8 cellular contexts compared by ENCODE assay signal in the genomic region with DNA sequence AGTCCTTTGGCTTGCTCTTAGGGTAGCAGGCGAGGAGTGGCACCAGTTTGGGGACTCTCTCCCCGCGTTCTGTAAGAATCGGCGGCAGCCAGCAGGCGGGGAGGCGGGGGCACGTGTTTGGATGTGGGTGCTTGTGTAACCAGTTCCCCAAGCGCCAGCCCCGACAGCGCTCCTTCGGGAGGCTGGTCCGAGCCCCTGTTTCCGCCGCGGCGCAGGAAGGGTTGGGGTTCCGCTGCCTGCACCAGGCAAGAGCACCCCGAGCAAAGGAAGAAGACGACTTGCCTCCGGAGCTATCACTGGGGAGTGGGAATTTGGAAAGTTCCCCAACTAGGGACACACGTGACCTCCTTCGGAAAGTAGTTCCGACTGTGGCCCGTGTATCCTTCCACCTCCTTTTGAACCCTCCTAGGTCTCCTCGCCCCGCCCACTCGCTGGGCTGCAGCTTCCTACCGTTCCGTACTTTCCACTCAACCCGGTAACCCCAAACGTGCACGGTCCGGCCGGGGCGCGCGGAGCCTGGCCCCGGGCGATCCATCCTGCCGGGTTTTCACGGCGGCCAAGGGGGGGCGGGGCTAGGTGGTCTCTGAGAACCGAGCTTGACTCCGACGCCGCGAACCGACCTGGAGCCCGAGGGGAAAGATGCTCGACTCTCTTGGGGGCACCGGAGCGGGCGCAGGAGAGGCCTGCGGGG. TPM values are rescaled to one million over a fixed set of nuclear protein-coding genes. Genes with fewer than 3 reads are reported as not detected.
DNase-seq lines count a peak whose midpoint lies in the region; ATAC-seq and TF ChIP-seq lines count a peak whose summit lies in the region.

No MANE protein-coding gene starts in this region.

- intact Hi-C loops in left lung (cut with DNase I) = loop anchor here in 1 of 2 donors (5.0 to 10.0 kb wide), 2 partner anchors 525 to 693 kb away; no protein-coding TSS in a partner anchor

- CTCF ChIA-PET in AG04449 (lab: Yijun Ruan, JAX) = interaction anchor here (1.1 to 22.0 kb wide), 7 partner anchors 11 to 693 kb away, joined by 3 to 304 read pairs (median 10); no protein-coding TSS in a partner anchor

- DNase-seq in AG04449 (ENCODE audit: low read depth, low spot score) (peak; percentile 83), NCI-H510A (lab: John Stamatoyannopoulos, UW) (peak; percentile 89), dermis blood vessel endothelial cell (peak; percentile 97), left lung (peak; percentile 97 to 98)
- peak; percentile 92 to 94 for DNase-seq in activated CD4-positive, alpha-beta T cell treated with anti-CD3 and anti-CD28 coated beads, Interleukin-2, amount 50 U/mL, for 4 hours
- peak; percentile 93 for DNase-seq in stimulated activated CD4-positive, alpha-beta T cell treated with anti-CD3 and anti-CD28 coated beads, Interleukin-2, amount 100 ng/mL, for 24 hours

- peak; percentile 65 for ATAC-seq in GM18511 (IDR thresholded peaks at IDR 0.05; ENCODE audit: unreplicated experiment)
- ATAC-seq in HG03025 (IDR thresholded peaks at IDR 0.05; ENCODE audit: low FRiP score, unreplicated experiment) = peak; percentile 42
- peak; percentile 84 for ATAC-seq in left lung

- TF ChIP-seq CTCF in AG04449 (IDR thresholded peaks at IDR 0.05; ENCODE audit: insufficient read depth, low read length, missing control alignments) (peak; percentile 11), left lung (IDR thresholded peaks at IDR 0.05) (no peak)

- POLR2A ChIA-PET in AG04449 (lab: Yijun Ruan, JAX) = interaction anchor here (0.5 to 2.2 kb wide), 16 partner anchors 16 to 527 kb away, joined by 3 to 12 read pairs (median 4); no protein-coding TSS in a partner anchor

- no peaks in the 10 kb centered on the region for H3K9me3 ChIP-seq in left lung

- peaks cover 0 to 17% of the 10 kb centered on the region in 2 donors for H3K4me1 ChIP-seq in left lung

- H3K27me3 ChIP-seq in left lung = no peaks in the 10 kb centered on the region

- no peaks in the 10 kb centered on the region for H3K36me3 ChIP-seq in left lung

- peak overlapping the region; percentile 97 to 99 for H3K27ac ChIP-seq in left lung

- H3K4me3 ChIP-seq in AG04449 (ENCODE audit: low read depth, low read length) (peak overlapping the region; percentile 91), left lung (peak overlapping the region; percentile 76 to 81)

RNA-seq across cellular contexts. Expression of gene KLLN, which starts 1.2 kb away (rescaled TPM):
- total RNA-seq in dermis blood vessel endothelial cell = 0.17 and 0.47 TPM in 2 replicates
- under 1 TPM; 0.58 to 0.65 TPM for total RNA-seq in left lung

RNA-seq across cellular contexts. Expression of gene PTEN, which starts 1.3 kb away (rescaled TPM):
- total RNA-seq in dermis blood vessel endothelial cell (121 and 122 TPM in 2 replicates), left lung (100 to 1,000 TPM in 1 of 2 donors, 10 to 100 TPM in 1; 97.1 to 118 TPM)

RNA-seq across cellular contexts. Expression of gene ATAD1, which starts 44.1 kb away (rescaled TPM):
- 34.9 and 38.3 TPM in 2 replicates for total RNA-seq in dermis blood vessel endothelial cell
- total RNA-seq in left lung = 10 to 100 TPM; 49.2 to 49.7 TPM

Comparison
In these comparisons a context has a peak if more than half of its experiments do, and no peak if none do; other contexts are left out.
1. Peak in every context shown above with its lines: DNase-seq, ATAC-seq, H3K4me3 ChIP-seq and H3K27ac ChIP-seq.